In genomic region chr1:232328496-232329102, GRCh38 we compare ENCODE assay signal across 17 cellular contexts.
DNase-seq lines count a peak whose midpoint lies in the region; ATAC-seq, FAIRE-seq and TF ChIP-seq lines count a peak whose summit lies in the region.
"Had no signal": no experiment of that assay in that cellular context is flagged by ENCODE, and none has a peak within 500 bp of the region (broad histone marks: within the 10 kb centered on the region; RNA-seq: fewer than 3 reads in every experiment).

No MANE protein-coding gene starts in this region.

- ATAC-seq in HG03097 (IDR thresholded peaks at IDR 0.05; ENCODE audit: low FRiP score, unreplicated experiment) = no peak
- no peak for ATAC-seq in GM19023 (IDR thresholded peaks at IDR 0.05; ENCODE audit: unreplicated experiment)
- ATAC-seq: activated T-helper 17 cell treated with anti-CD3 and anti-CD28 coated beads, Interleukin-2, amount 50 U/mL, for 72 hours; Panc1 had no signal

- FAIRE-seq in D721Med (lab: Jason Lieb, UNC) = peak; percentile 99
- FAIRE-seq: endothelial cell of umbilical vein had no signal

- TF ChIP-seq CTCF in D721Med (IDR thresholded peaks at IDR 0.05; ENCODE audit: insufficient read depth, missing control alignments) (no peak), choroid plexus epithelial cell (conservative IDR thresholded peaks at IDR 0.05; ENCODE audit: low read depth, low read length) (no peak)

- DNase-seq in D721Med (ENCODE audit: insufficient read length, low spot score) (peak; percentile 51), NCI-H82 treated with DMSO at 0.1 percent for 48 hours (lab: John Stamatoyannopoulos, UW; ENCODE audit: unreplicated experiment) (peak; percentile 86), choroid plexus epithelial cell (ENCODE audit: low read depth) (peak; percentile 46), islet precursor cell (peak; percentile 76), NCI-H510A treated with DMSO at 0.1 percent for 48 hours (lab: John Stamatoyannopoulos, UW) (no peak)
- DNase-seq in activated naive CD4-positive, alpha-beta T cell treated with anti-CD3 and anti-CD28 coated beads, Interleukin-2, amount 50 U/mL, for 16 hours = no peak
- DNase-seq: activated CD4-positive, CD25-positive, alpha-beta regulatory T cell; GM23248; immature natural killer cell; NCI-H446; stimulated activated CD4-positive, alpha-beta T cell treated with anti-CD3 and anti-CD28 coated beads, Interleukin-1b, Interleukin-23, amount 100 ng/mL, for 48 hours had no signal

- H3K4me3 ChIP-seq in choroid plexus epithelial cell (ENCODE audit: low read depth, low read length) = no peak overlapping the region
- H3K4me3 ChIP-seq: GM23248, neural progenitor cell had no signal

Comparison
In these comparisons a context has a peak if more than half of its experiments do, and no peak if none do; other contexts are left out.
1. DNase-seq: peak in D721Med (single experiment), NCI-H82 treated with DMSO at 0.1 percent for 48 hours (single experiment), choroid plexus epithelial cell (single experiment) and islet precursor cell (single experiment); none in activated naive CD4-positive, alpha-beta T cell treated with anti-CD3 and anti-CD28 coated beads, Interleukin-2, amount 50 U/mL, for 16 hours (single experiment) and NCI-H510A treated with DMSO at 0.1 percent for 48 hours (single experiment).